In genomic region chr10:119655566-119656001, GRCh38 we compare ENCODE assay signal across 9 cellular contexts. TPM values are rescaled to one million over a fixed set of nuclear protein-coding genes. Genes with fewer than 3 reads are reported as not detected.
DNase-seq lines count a peak whose midpoint lies in the region; FAIRE-seq and TF ChIP-seq lines count a peak whose summit lies in the region.
"Had no signal": no experiment of that assay in that cellular context is flagged by ENCODE, and none has a peak within 500 bp of the region (broad histone marks: within the 10 kb centered on the region; RNA-seq: fewer than 3 reads in every experiment).

No MANE protein-coding gene starts in this region.

- H3K4me1 Mint-ChIP-seq in progenitor cell of endocrine pancreas (ENCODE audit: low read depth) (peaks cover 24% of the 10 kb centered on the region), neural progenitor cell (peaks cover 54% of the 10 kb centered on the region)

- H2AFZ ChIP-seq in neural progenitor cell (replicated peaks) = no peak overlapping the region

- peaks cover 0 to 10% (median 0%) of the 10 kb centered on the region in 7 donors for H3K27me3 ChIP-seq in spleen (replicated peaks in 1 of 7)
- no peaks in the 10 kb centered on the region for H3K27me3 ChIP-seq in small intestine (ENCODE audit: control insufficient read depth in 2 of 2, insufficient read depth in 2 of 2, low read length in 2 of 2)
- peaks cover 6% of the 10 kb centered on the region for H3K27me3 ChIP-seq in neural progenitor cell

- TF ChIP-seq POLR2A in spleen (IDR thresholded peaks at IDR 0.05) = no peak

- no peak for FAIRE-seq in small intestine (lab: Jason Lieb, UNC)
- FAIRE-seq: A204.1 had no signal

- H3K9me3 ChIP-seq in spleen (no peaks in the 10 kb centered on the region), small intestine (ENCODE audit: control insufficient read depth, low read depth) (no peaks in the 10 kb centered on the region), neural progenitor cell (ENCODE audit: low read depth) (no peaks in the 10 kb centered on the region)

- H3K36me3 Mint-ChIP-seq in progenitor cell of endocrine pancreas (ENCODE audit: insufficient read depth) (peaks cover 6% of the 10 kb centered on the region), neural progenitor cell (peaks cover 7% of the 10 kb centered on the region)

- 40 to 57% (median 52%) methylated on average over 11 of the region's 11 CpGs for WGBS in spleen, 5 donors
- 44 to 71% (median 68%) methylated on average over 11 of the region's 11 CpGs for WGBS in small intestine, 3 donors

- H3K27ac Mint-ChIP-seq in progenitor cell of endocrine pancreas = no peak overlapping the region
- no peak overlapping the region for H3K27ac Mint-ChIP-seq in neural progenitor cell

- H3K79me2 ChIP-seq in neural progenitor cell (ENCODE audit: low read depth) = peaks cover 29% of the 10 kb centered on the region

- H3K4me3 Mint-ChIP-seq in progenitor cell of endocrine pancreas (ENCODE audit: low read depth) (no peak overlapping the region), neural progenitor cell (no peak overlapping the region)

- H3K36me3 ChIP-seq in spleen = peaks cover 0 to 19% (median 0%) of the 10 kb centered on the region in 6 donors
- no peaks in the 10 kb centered on the region for H3K36me3 ChIP-seq in small intestine (ENCODE audit: control insufficient read depth in 2 of 2, insufficient read depth in 2 of 2, low read length in 2 of 2)
- no peaks in the 10 kb centered on the region for H3K36me3 ChIP-seq in neural progenitor cell

- no peak overlapping the region for H3K9ac ChIP-seq in neural progenitor cell

- peaks cover 17% of the 10 kb centered on the region for H3F3A ChIP-seq in neural progenitor cell (ENCODE audit: low read depth)

- no peaks in the 10 kb centered on the region for H3K27me3 Mint-ChIP-seq in progenitor cell of endocrine pancreas
- H3K27me3 Mint-ChIP-seq in neural progenitor cell (ENCODE audit: insufficient read depth, low read depth) = peaks cover 2% of the 10 kb centered on the region

- intact Hi-C loops in spleen (cut with DNase I; ENCODE audit: low total_unique reads) = no loop called here

- DNase-seq in DMS79 treated with DMSO at 0.1 percent for 48 hours (lab: John Stamatoyannopoulos, UW) (peak; percentile 35), DMS79 (lab: John Stamatoyannopoulos, UW) (no peak), activated T-helper 1 cell treated with Interleukin-2 at 50 U/mL for 16 hours (ENCODE audit: low read depth) (peak; percentile 23), fibroblast of peridontal ligament (ENCODE audit: extremely low read depth) (peak; percentile 24), spleen (no peak), small intestine (no peak), progenitor cell of endocrine pancreas (ENCODE audit: low spot score, unreplicated experiment) (no peak), neural progenitor cell (ENCODE audit: low spot score) (no peak)

- TF ChIP-seq CTCF in spleen (IDR thresholded peaks at IDR 0.05 in 8 of 11, conservative IDR thresholded peaks at IDR 0.05 in 3 of 11) (no peak), progenitor cell of endocrine pancreas (IDR thresholded peaks at IDR 0.05; ENCODE audit: unreplicated experiment) (no peak), neural progenitor cell (IDR thresholded peaks at IDR 0.05) (no peak)

- peaks cover 41% of the 10 kb centered on the region for H4K20me1 ChIP-seq in neural progenitor cell (ENCODE audit: low read depth)

- H3K27ac ChIP-seq in spleen = peak overlapping the region in 7 of 8 donors; percentile 48 to 95 (median 89)
- H3K27ac ChIP-seq in small intestine (ENCODE audit: low read depth in 1 of 2, low read length in 1 of 2) = peak overlapping the region in 1 of 2 donors; percentile 75
- H3K27ac ChIP-seq in neural progenitor cell = no peak overlapping the region

- peak overlapping the region in 2 of 8 donors; percentile 2 to 40 for H3K4me3 ChIP-seq in spleen
- no peak overlapping the region for H3K4me3 ChIP-seq in small intestine (ENCODE audit: low read depth in 1 of 2, low read length in 2 of 2)
- H3K4me3 ChIP-seq in neural progenitor cell = no peak overlapping the region

- H3K4me2 ChIP-seq in neural progenitor cell = no peak overlapping the region

- H3K9me3 Mint-ChIP-seq in progenitor cell of endocrine pancreas (ENCODE audit: low read depth) = no peaks in the 10 kb centered on the region
- no peaks in the 10 kb centered on the region for H3K9me3 Mint-ChIP-seq in neural progenitor cell

- H3K4me1 ChIP-seq in spleen = peaks cover 34 to 84% (median 58%) of the 10 kb centered on the region in 6 donors
- H3K4me1 ChIP-seq in small intestine (ENCODE audit: control insufficient read depth in 2 of 2, insufficient read depth in 1 of 2, low read depth in 1 of 2, low read length in 1 of 2) = peaks cover 3 to 16% of the 10 kb centered on the region in 2 donors
- H3K4me1 ChIP-seq in neural progenitor cell = peaks cover 30% of the 10 kb centered on the region

RNA-seq across cellular contexts. Expression of gene BAG3, which starts 4.4 kb away (rescaled TPM):
- total RNA-seq in spleen = 10 to 100 TPM; 15.1 to 36.0 (median 18.3) TPM
- 1 to 10 TPM; 2.1 to 7.2 (median 3.5) TPM for polyA plus RNA-seq in spleen
- 10 to 100 TPM in 2 of 3 donors, 1 to 10 TPM in 1; 9.5 to 15.3 (median 11.2) TPM for polyA plus RNA-seq in small intestine
- total RNA-seq in progenitor cell of endocrine pancreas = 18.0 and 19.2 TPM in 2 replicates
- total RNA-seq in neural progenitor cell (ENCODE audit: low replicate concordance) = 2.3 and 6.7 TPM in 2 replicates

RNA-seq across cellular contexts. Expression of gene TIAL1, which starts 58.8 kb away (rescaled TPM):
- total RNA-seq in spleen (100 to 1,000 TPM in 6 of 7 donors, 10 to 100 TPM in 1; 83.3 to 126 (median 115) TPM), progenitor cell of endocrine pancreas (177 and 189 TPM in 2 replicates), neural progenitor cell (ENCODE audit: low replicate concordance) (130 and 166 TPM in 2 replicates)
- polyA plus RNA-seq in spleen (10 to 100 TPM; 54.1 to 81.5 (median 80.7) TPM), small intestine (10 to 100 TPM; 43.8 to 56.4 (median 45.5) TPM)

Comparison
In these comparisons a context has a peak if more than half of its experiments do, and no peak if none do; other contexts are left out.
1. DNase-seq: peak in DMS79 treated with DMSO at 0.1 percent for 48 hours (single experiment), activated T-helper 1 cell treated with Interleukin-2 at 50 U/mL for 16 hours (single experiment) and fibroblast of peridontal ligament (single experiment); none in DMS79 (single experiment), spleen (single experiment), small intestine (single experiment), progenitor cell of endocrine pancreas (single experiment) and neural progenitor cell (single experiment).